In the genomic region with DNA sequence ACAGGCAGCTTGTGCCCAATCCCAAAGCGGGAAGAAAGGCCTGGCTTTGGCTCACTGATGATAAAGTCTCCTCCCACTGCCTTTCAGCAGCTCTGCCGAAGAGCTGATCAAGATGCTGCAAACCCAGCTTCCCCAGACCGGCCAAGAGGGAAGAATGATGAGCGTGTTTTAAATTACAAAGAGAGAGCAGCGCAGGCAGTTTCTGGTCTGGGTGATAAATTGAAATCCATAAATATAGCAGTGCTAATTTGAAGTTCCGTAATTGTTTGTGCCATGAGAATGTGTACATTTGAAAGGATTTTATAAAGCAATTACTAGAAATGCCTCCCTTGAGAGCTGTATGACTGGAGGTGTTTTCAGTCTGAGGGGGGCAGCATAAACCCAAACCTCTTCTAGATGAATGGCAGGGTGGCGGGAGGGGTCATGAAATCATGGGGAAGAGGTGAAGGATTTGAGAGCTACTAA, we compare ENCODE assay signal across 9 cellular contexts.
DNase-seq lines count a peak whose midpoint lies in the region; ATAC-seq and TF ChIP-seq lines count a peak whose summit lies in the region.
"Had no signal": no experiment of that assay in that cellular context is flagged by ENCODE, and none has a peak within 500 bp of the region (broad histone marks: within the 10 kb centered on the region; RNA-seq: fewer than 3 reads in every experiment).

No MANE protein-coding gene starts in this region.

- no peaks in the 10 kb centered on the region for H3K9me2 ChIP-seq in neural cell (ENCODE audit: insufficient read depth, low read length)

- no peak overlapping the region for H2AFZ ChIP-seq in neural cell (ENCODE audit: low read depth, low read length)

- H3K9me3 Mint-ChIP-seq in endodermal cell = no peaks in the 10 kb centered on the region
- H3K9me3 Mint-ChIP-seq in activated CD4-positive, alpha-beta T cell treated with anti-CD3 and anti-CD28 coated beads, Interleukin-2, amount 10 ng/mL, durations not matched to agents 24 days and 14 days = no peaks in the 10 kb centered on the region

- POLR2A ChIA-PET in HEK293 (lab: Yijun Ruan, JAX) = interaction anchor here (0.6 kb wide), 1 partner anchor 376 kb away, joined by 6 read pairs; no protein-coding TSS in a partner anchor

- peak; percentile 48 for TF ChIP-seq RAD21 in neural cell (conservative IDR thresholded peaks at IDR 0.05)

- TF ChIP-seq CTCF in HEK293 (tag by site-specific recombination; IDR thresholded peaks at IDR 0.05) = no peak
- no peak for TF ChIP-seq CTCF in endodermal cell (conservative IDR thresholded peaks at IDR 0.05)
- TF ChIP-seq CTCF in neural cell (IDR thresholded peaks at IDR 0.05; ENCODE audit: poor library complexity, severe bottlenecking) = peak; percentile 59
- no peak for TF ChIP-seq CTCF in psoas muscle (IDR thresholded peaks at IDR 0.05)

- no peak overlapping the region for H3K27ac Mint-ChIP-seq in endodermal cell
- no peak overlapping the region for H3K27ac Mint-ChIP-seq in activated CD4-positive, alpha-beta T cell treated with anti-CD3 and anti-CD28 coated beads, Interleukin-2, amount 10 ng/mL, durations not matched to agents 24 days and 14 days

- peak; percentile 54 for DNase-seq in NCI-H345 treated with DMSO at 0.1 percent for 48 hours (lab: John Stamatoyannopoulos, UW; ENCODE audit: unreplicated experiment)
- peak; percentile 70 for DNase-seq in endodermal cell
- DNase-seq in activated CD4-positive, alpha-beta T cell treated with anti-CD3 and anti-CD28 coated beads, Interleukin-2, amount 10 ng/mL, durations not matched to agents 24 days and 14 days = no peak
- DNase-seq in psoas muscle = no peak
- DNase-seq: EL had no signal

- CTCF ChIA-PET in HEK293 (lab: Yijun Ruan, JAX) = no interaction called here

- no peaks in the 10 kb centered on the region for H4K20me1 ChIP-seq in neural cell (ENCODE audit: insufficient read depth)

- intact Hi-C loops in activated CD4-positive, alpha-beta T cell treated with anti-CD3 and anti-CD28 coated beads, Interleukin-2, amount 10 ng/mL, durations not matched to agents 24 days and 14 days (cut with micrococcal nuclease) = no loop called here
- intact Hi-C loops in psoas muscle (cut with DNase I) = no loop called here

- H3K4me1 ChIP-seq in HEK293 (ENCODE audit: control insufficient read depth, insufficient read depth, low read length) = peaks cover 15% of the 10 kb centered on the region; the same call in 1 of the 2 replicates
- no peaks in the 10 kb centered on the region for H3K4me1 ChIP-seq in endodermal cell (ENCODE audit: control insufficient read depth, insufficient read depth, low read length)
- H3K4me1 ChIP-seq in psoas muscle = no peaks in the 10 kb centered on the region

- H3K9me3 ChIP-seq in HEK293 (ENCODE audit: control insufficient read depth, insufficient read depth, low read depth, low read length) (no peaks in the 10 kb centered on the region), endodermal cell (ENCODE audit: control insufficient read depth, low read length) (no peaks in the 10 kb centered on the region), neural cell (ENCODE audit: low read length) (no peaks in the 10 kb centered on the region), psoas muscle (no peaks in the 10 kb centered on the region)

- no peak overlapping the region for H3K4me3 Mint-ChIP-seq in endodermal cell
- no peak overlapping the region for H3K4me3 Mint-ChIP-seq in activated CD4-positive, alpha-beta T cell treated with anti-CD3 and anti-CD28 coated beads, Interleukin-2, amount 10 ng/mL, durations not matched to agents 24 days and 14 days

- H3K36me3 ChIP-seq in HEK293 (ENCODE audit: control insufficient read depth in 2 of 2, insufficient read depth in 1 of 2, low read length in 2 of 2) (no peaks in the 10 kb centered on the region), endodermal cell (ENCODE audit: control insufficient read depth, insufficient read depth, low read length) (peaks cover 95% of the 10 kb centered on the region), neural cell (ENCODE audit: insufficient read depth, low read length) (no peaks in the 10 kb centered on the region), psoas muscle (ENCODE audit: insufficient read depth in 1 of 2, low read depth in 1 of 2) (no peaks in the 10 kb centered on the region)

- no peak overlapping the region for H3K4me2 ChIP-seq in neural cell (ENCODE audit: low read length)

- peaks cover 4% of the 10 kb centered on the region for H3F3A ChIP-seq in neural cell (ENCODE audit: insufficient read depth, low read length, poor library complexity, severe bottlenecking)

- H3K27ac ChIP-seq in HEK293 (ENCODE audit: extremely low read depth, low read depth, low read length) = 0 out of 2 replicates have a peak overlapping the region, but pooled peaks have one; percentile 9
- H3K27ac ChIP-seq in endodermal cell (ENCODE audit: low read depth, low read length) = peak overlapping the region; percentile 16
- H3K27ac ChIP-seq in neural cell (ENCODE audit: low read length) = peak overlapping the region; percentile 58
- H3K27ac ChIP-seq in psoas muscle = no peak overlapping the region

- WGBS in endodermal cell (ENCODE audit: insufficient coverage in 1 of 2, insufficient read length in 1 of 2), 2 experiments = 68 to 72% methylated on average over 7 of the region's 7 CpGs
- 72 to 80% (median 73%) methylated on average over 7 of the region's 7 CpGs for WGBS in psoas muscle, 3 donors

- peaks cover 6% of the 10 kb centered on the region for H3K4me1 Mint-ChIP-seq in endodermal cell
- no peaks in the 10 kb centered on the region for H3K4me1 Mint-ChIP-seq in activated CD4-positive, alpha-beta T cell treated with anti-CD3 and anti-CD28 coated beads, Interleukin-2, amount 10 ng/mL, durations not matched to agents 24 days and 14 days

- H3K4me3 ChIP-seq in HEK293 (ENCODE audit: low read depth, low read length) (no peak overlapping the region), endodermal cell (ENCODE audit: low read length) (no peak overlapping the region), neural cell (ENCODE audit: low read length) (peak overlapping the region; percentile 51), psoas muscle (no peak overlapping the region)

- no peak for ATAC-seq in GM19324 (IDR thresholded peaks at IDR 0.05; ENCODE audit: low FRiP score, unreplicated experiment)
- no peak for ATAC-seq in GM21723 (IDR thresholded peaks at IDR 0.05; ENCODE audit: unreplicated experiment)
- no peak for ATAC-seq in psoas muscle

- peak; percentile 12 for TF ChIP-seq EP300 in neural cell (conservative IDR thresholded peaks at IDR 0.05; ENCODE audit: poor library complexity, severe bottlenecking)

- H3K9ac ChIP-seq in endodermal cell (ENCODE audit: extremely low read depth, low read length, poor library complexity, severe bottlenecking) (no peak overlapping the region), neural cell (ENCODE audit: low read length) (peak overlapping the region; percentile 27)

- H3K27me3 ChIP-seq in endodermal cell (ENCODE audit: control insufficient read depth, insufficient read depth, low read length, poor library complexity, severe bottlenecking) (no peaks in the 10 kb centered on the region), neural cell (ENCODE audit: insufficient read depth, low read depth, low read length) (no peaks in the 10 kb centered on the region), psoas muscle (ENCODE audit: insufficient read depth in 3 of 3, low read length in 2 of 3) (no peaks in the 10 kb centered on the region)

- peaks cover 60% of the 10 kb centered on the region for H3K36me3 Mint-ChIP-seq in endodermal cell (ENCODE audit: low read depth)
- no peaks in the 10 kb centered on the region for H3K36me3 Mint-ChIP-seq in activated CD4-positive, alpha-beta T cell treated with anti-CD3 and anti-CD28 coated beads, Interleukin-2, amount 10 ng/mL, durations not matched to agents 24 days and 14 days (ENCODE audit: low read depth)

- H3K79me2 ChIP-seq in neural cell (replicated peaks; ENCODE audit: insufficient read depth, low read length) = no peaks in the 10 kb centered on the region

- no peaks in the 10 kb centered on the region for H3K27me3 Mint-ChIP-seq in endodermal cell (ENCODE audit: insufficient read depth)
- H3K27me3 Mint-ChIP-seq in activated CD4-positive, alpha-beta T cell treated with anti-CD3 and anti-CD28 coated beads, Interleukin-2, amount 10 ng/mL, durations not matched to agents 24 days and 14 days = peaks cover 10% of the 10 kb centered on the region

TF ChIP-seq in HEK293, 187 proteins besides CTCF, POLR2A, EP300 and RAD21 (continues in another document):
- TF ChIP-seq HOXD13 (CRISPR knock-in tag; IDR thresholded peaks at IDR 0.05; ENCODE audit: borderline replicate concordance) = no peak
- TF ChIP-seq ZNF423 (tag by site-specific recombination; IDR thresholded peaks at IDR 0.05) = peak; percentile 13; the same call in 1 of the 2 replicates
- no peak for TF ChIP-seq ZNF133 (tag by site-specific recombination; IDR thresholded peaks at IDR 0.05)
- TF ChIP-seq ZNF391 (tag by site-specific recombination; IDR thresholded peaks at IDR 0.05; ENCODE audit: borderline replicate concordance, low read depth) = peak; percentile 60; the same call in 1 of the 2 replicates
- no peak for TF ChIP-seq ZNF623 (tag by site-specific recombination; IDR thresholded peaks at IDR 0.05)
- peak; percentile 77 for TF ChIP-seq ZNF596 (tag by site-specific recombination; IDR thresholded peaks at IDR 0.05)
- TF ChIP-seq FEZF1 (tag by site-specific recombination; IDR thresholded peaks at IDR 0.05) = peak; percentile 95
- peak; percentile 39; the same call in 1 of the 2 replicates for TF ChIP-seq ZFP69B (tag by site-specific recombination; IDR thresholded peaks at IDR 0.05)
- peak; percentile 53; the same call in 1 of the 2 replicates for TF ChIP-seq ZNF16 (tag by site-specific recombination; IDR thresholded peaks at IDR 0.05; ENCODE audit: low read depth)
- TF ChIP-seq KLF16 (tag by site-specific recombination; IDR thresholded peaks at IDR 0.05) = no peak

TF ChIP-seq in neural cell, 6 proteins besides CTCF, POLR2A, EP300 and RAD21 (continues in another document):
- TF ChIP-seq SMC3 (conservative IDR thresholded peaks at IDR 0.05; ENCODE audit: poor library complexity) = peak; percentile 51

Comparison
In these comparisons a context has a peak if more than half of its experiments do, and no peak if none do; other contexts are left out.
1. DNase-seq: peak in NCI-H345 treated with DMSO at 0.1 percent for 48 hours (single experiment) and endodermal cell (single experiment); none in activated CD4-positive, alpha-beta T cell treated with anti-CD3 and anti-CD28 coated beads, Interleukin-2, amount 10 ng/mL, durations not matched to agents 24 days and 14 days (single experiment) and psoas muscle (0 of 2).